ENCODE assay signal across 21 cellular contexts in the genomic region with DNA sequence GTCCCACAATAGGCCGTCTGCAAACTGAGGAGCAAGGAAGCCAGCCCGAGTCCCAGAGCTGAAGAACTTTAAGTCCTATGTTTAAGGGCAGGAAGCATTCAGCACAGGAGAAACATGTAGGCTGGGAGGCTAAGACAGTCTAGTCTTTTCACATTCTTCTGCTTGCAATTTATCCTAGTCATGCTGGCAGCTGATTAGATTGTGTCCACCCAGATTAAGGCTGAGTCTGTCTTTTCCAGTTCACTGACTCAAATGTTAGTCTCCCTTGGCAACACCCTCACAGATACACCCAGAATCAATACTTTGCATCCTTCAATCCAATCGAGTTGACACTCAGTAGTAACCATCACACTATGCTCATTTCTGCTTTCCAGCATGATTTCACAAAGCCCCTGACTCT.
"Had no signal": no experiment of that assay in that cellular context is flagged by ENCODE, and none has a peak within 500 bp of the region (broad histone marks: within the 10 kb centered on the region; RNA-seq: fewer than 3 reads in every experiment).

No MANE protein-coding gene starts in this region.

- H3K4me1 ChIP-seq: foreskin keratinocyte, right atrium auricular region, upper lobe of left lung, uterus had no signal

- H3K4me2 ChIP-seq: hepatocyte had no signal

- H2AFZ ChIP-seq: hepatocyte had no signal

- H3K27ac ChIP-seq: epithelial cell of prostate, esophagus muscularis mucosa, foreskin keratinocyte, hepatocyte, right atrium auricular region, sigmoid colon, skin epidermis, upper lobe of left lung, uterus had no signal

- H3K27me3 Mint-ChIP-seq: naive thymus-derived CD8-positive, alpha-beta T cell had no signal

- H3K4me1 Mint-ChIP-seq: naive thymus-derived CD8-positive, alpha-beta T cell; neural crest cell had no signal

- H3K36me3 ChIP-seq: esophagus muscularis mucosa, right atrium auricular region, sigmoid colon, upper lobe of left lung, uterus had no signal

- H3K79me2 ChIP-seq: hepatocyte had no signal

- H3K4me3 Mint-ChIP-seq: naive thymus-derived CD8-positive, alpha-beta T cell; neural crest cell had no signal

- H3K9me3 ChIP-seq: esophagus muscularis mucosa, mucosa of descending colon, right atrium auricular region, sigmoid colon, upper lobe of left lung, uterus had no signal

- H3K27me3 ChIP-seq: esophagus muscularis mucosa, foreskin keratinocyte, hepatocyte, right atrium auricular region, sigmoid colon, upper lobe of left lung, uterus had no signal

- H3K27ac Mint-ChIP-seq: naive thymus-derived CD8-positive, alpha-beta T cell had no signal

- DNase-seq: effector memory CD4-positive, alpha-beta T cell; foreskin keratinocyte; head of caudate nucleus; left colon; left ventricle myocardium superior; mesenchymal stem cell; mucosa of descending colon; naive thymus-derived CD8-positive, alpha-beta T cell; posterior cingulate gyrus; sigmoid colon; stimulated activated CD4-positive, alpha-beta T cell treated with anti-CD3 and anti-CD28 coated beads, Interleukin-2, amount 100 ng/mL, for 48 hours; stimulated activated naive CD4-positive, alpha-beta T cell treated with Interleukin-2 at 50 U/mL for 16 hours; upper lobe of left lung; uterus had no signal

- H3K36me3 Mint-ChIP-seq: naive thymus-derived CD8-positive, alpha-beta T cell had no signal

- H3K4me3 ChIP-seq: esophagus muscularis mucosa, hepatocyte, lung, mucosa of descending colon, right atrium auricular region, sigmoid colon, skin epidermis, upper lobe of left lung, uterus had no signal
